Comparison of ENCODE assay signal across 8 cellular contexts in the genomic region with DNA sequence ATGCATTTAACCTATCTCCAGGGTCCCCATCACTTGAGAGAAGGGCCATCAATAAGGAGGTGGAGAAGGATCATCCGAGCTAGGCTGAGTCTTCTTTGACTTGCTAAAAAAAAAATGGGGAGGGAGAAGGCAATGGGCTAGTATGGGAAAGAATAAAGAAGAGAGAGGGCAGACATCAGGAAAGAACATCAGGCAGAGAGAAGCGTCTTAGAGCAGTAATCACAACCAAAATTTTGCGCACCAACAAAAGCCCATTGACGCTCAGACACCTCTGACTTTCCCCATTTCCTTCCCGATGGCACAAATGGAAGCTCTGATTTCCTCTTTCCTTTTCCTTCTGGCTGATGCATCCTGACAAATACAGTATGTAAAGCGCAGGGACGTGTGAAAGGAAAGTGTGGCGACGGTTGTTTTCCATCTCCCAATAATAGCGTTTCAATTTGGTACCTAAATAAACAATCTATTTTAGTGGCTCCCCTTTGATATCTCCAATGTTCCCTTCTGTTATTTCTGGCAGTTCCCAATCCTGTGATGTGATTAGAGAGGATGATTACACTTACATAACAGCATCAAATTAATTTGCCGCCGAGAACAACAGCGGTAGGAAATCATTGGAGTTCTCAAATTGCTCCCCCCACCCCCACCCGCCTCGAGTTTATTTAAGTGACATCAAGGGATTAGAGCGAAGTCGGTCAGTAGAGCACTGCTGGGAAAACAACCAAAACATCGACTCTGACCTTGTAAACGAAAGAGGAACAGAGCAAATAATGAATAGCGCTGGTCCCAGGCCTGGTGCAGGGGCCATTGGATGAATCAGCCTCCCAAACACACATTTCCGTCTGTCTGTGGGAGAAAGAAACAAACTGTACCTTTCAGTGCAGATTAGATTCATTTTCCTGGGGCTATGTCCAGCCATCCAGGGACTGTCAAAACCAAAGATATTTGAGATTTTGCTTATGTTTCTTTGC.
DNase-seq lines count a peak whose midpoint lies in the region; ATAC-seq and TF ChIP-seq lines count a peak whose summit lies in the region.
"Had no signal": no experiment of that assay in that cellular context is flagged by ENCODE, and none has a peak within 500 bp of the region (broad histone marks: within the 10 kb centered on the region; RNA-seq: fewer than 3 reads in every experiment).

No MANE protein-coding gene starts in this region.

- H3K27me3 Mint-ChIP-seq in CD14-positive monocyte (ENCODE audit: low read depth in 3 of 3), result peaks cover 0 to 2% (median 1%) of the 10 kb centered on the region in 3 donors
- no peaks in the 10 kb centered on the region for H3K27me3 Mint-ChIP-seq in activated T-cell treated with anti-CD3 and anti-CD28 coated beads, Interleukin-2, amount 50 U/mL, for 4 hours (ENCODE audit: low read depth)

- in situ Hi-C loops in transverse colon (cut with MboI; ENCODE audit: low pct_ligation_motif_present in 1 of 4, low pct_unique_long_range_greater_than_20kb in 1 of 4, low sequenced_read_pairs in 3 of 4), result no loop called here

- H3K4me1 Mint-ChIP-seq in CD14-positive monocyte, result no peaks in the 10 kb centered on the region
- no peaks in the 10 kb centered on the region for H3K4me1 Mint-ChIP-seq in activated T-cell treated with anti-CD3 and anti-CD28 coated beads, Interleukin-2, amount 50 U/mL, for 4 hours (ENCODE audit: low read depth)

- H3K27me3 ChIP-seq in lower lobe of right lung (ENCODE audit: low read depth) (no peaks in the 10 kb centered on the region), transverse colon (no peaks in the 10 kb centered on the region)

- H3K27ac ChIP-seq in lower lobe of right lung, result peak overlapping the region; percentile 24
- peak overlapping the region; percentile 29 to 63 (median 55) for H3K27ac ChIP-seq in transverse colon

- ATAC-seq in lower lobe of right lung (peak; percentile 68 to 76), HG02571 (IDR thresholded peaks at IDR 0.05; ENCODE audit: unreplicated experiment) (no peak)
- no peak for ATAC-seq in activated T-cell treated with anti-CD3 and anti-CD28 coated beads, Interleukin-2, amount 50 U/mL, for 4 hours

- TF ChIP-seq CTCF in choroid plexus epithelial cell (conservative IDR thresholded peaks at IDR 0.05; ENCODE audit: low read depth, low read length) (no peak), lower lobe of right lung (IDR thresholded peaks at IDR 0.05) (no peak), transverse colon (IDR thresholded peaks at IDR 0.05) (no peak), CD14-positive monocyte (IDR thresholded peaks at IDR 0.05) (no peak)

- H3K9me3 ChIP-seq in lower lobe of right lung (no peaks in the 10 kb centered on the region), transverse colon (no peaks in the 10 kb centered on the region)

- no peak overlapping the region for H3K4me3 Mint-ChIP-seq in CD14-positive monocyte
- H3K4me3 Mint-ChIP-seq in activated T-cell treated with anti-CD3 and anti-CD28 coated beads, Interleukin-2, amount 50 U/mL, for 4 hours, result no peak overlapping the region

- no peak for TF ChIP-seq EP300 in transverse colon (IDR thresholded peaks at IDR 0.05; ENCODE audit: low read depth)

- peaks cover 20% of the 10 kb centered on the region for H3K4me1 ChIP-seq in lower lobe of right lung
- H3K4me1 ChIP-seq in transverse colon, result peaks cover 0 to 8% (median 0%) of the 10 kb centered on the region in 4 donors

- intact Hi-C loops in lower lobe of right lung (cut with DNase I) (no loop called here), transverse colon (cut with DNase I; ENCODE audit: low total_unique reads) (loop anchor here (5.0 kb wide), 1 partner anchor 500 kb away; no protein-coding TSS in a partner anchor), CD14-positive monocyte (cut with micrococcal nuclease) (no loop called here)

- peak overlapping the region; percentile 3 for H3K4me3 ChIP-seq in choroid plexus epithelial cell (ENCODE audit: low read depth, low read length)
- peak overlapping the region; percentile 11 for H3K4me3 ChIP-seq in lower lobe of right lung
- no peak overlapping the region for H3K4me3 ChIP-seq in transverse colon

- peaks cover 0 to 6% (median 0%) of the 10 kb centered on the region in 7 donors for H3K9me3 Mint-ChIP-seq in CD14-positive monocyte
- no peaks in the 10 kb centered on the region for H3K9me3 Mint-ChIP-seq in activated T-cell treated with anti-CD3 and anti-CD28 coated beads, Interleukin-2, amount 50 U/mL, for 4 hours

- H3K36me3 ChIP-seq in lower lobe of right lung (no peaks in the 10 kb centered on the region), transverse colon (no peaks in the 10 kb centered on the region)

- H3K36me3 Mint-ChIP-seq in CD14-positive monocyte, result no peaks in the 10 kb centered on the region
- peaks cover 7% of the 10 kb centered on the region for H3K36me3 Mint-ChIP-seq in activated T-cell treated with anti-CD3 and anti-CD28 coated beads, Interleukin-2, amount 50 U/mL, for 4 hours (ENCODE audit: insufficient read depth)

- no peak for TF ChIP-seq POLR2A in transverse colon (IDR thresholded peaks at IDR 0.05)

- WGBS in transverse colon (ENCODE audit: low coverage in 1 of 2), 2 donors, result 48 to 51% methylated on average over 18 to 21 of the region's 21 CpGs

- DNase-seq in NCI-H774 (lab: John Stamatoyannopoulos, UW), result peak; percentile 19
- DNase-seq in choroid plexus epithelial cell (ENCODE audit: low read depth), result peak; percentile 95
- DNase-seq in lower lobe of right lung, result no peak
- DNase-seq in transverse colon, result peak; percentile 29
- DNase-seq in CD14-positive monocyte (ENCODE audit: low spot score), result no peak
- DNase-seq in activated T-cell treated with anti-CD3 and anti-CD28 coated beads, Interleukin-2, amount 50 U/mL, for 4 hours, result no peak
- DNase-seq: cortex of kidney had no signal

- peak overlapping the region in 1 of 7 donors; percentile 3 for H3K27ac Mint-ChIP-seq in CD14-positive monocyte

Comparison
In these comparisons a context has a peak if more than half of its experiments do, and no peak if none do; other contexts are left out.
1. DNase-seq: peak in NCI-H774 (single experiment), choroid plexus epithelial cell (single experiment) and transverse colon (single experiment); none in lower lobe of right lung (single experiment), CD14-positive monocyte (single experiment) and activated T-cell treated with anti-CD3 and anti-CD28 coated beads, Interleukin-2, amount 50 U/mL, for 4 hours (single experiment).
2. H3K4me3 ChIP-seq: peak in choroid plexus epithelial cell (single experiment) and lower lobe of right lung (single experiment); none in transverse colon (0 of 4).
3. ATAC-seq: peak in lower lobe of right lung (2 of 2); none in HG02571 (single experiment) and activated T-cell treated with anti-CD3 and anti-CD28 coated beads, Interleukin-2, amount 50 U/mL, for 4 hours (0 of 2).